ENCODE assay signal across 10 cellular contexts in the genomic region with DNA sequence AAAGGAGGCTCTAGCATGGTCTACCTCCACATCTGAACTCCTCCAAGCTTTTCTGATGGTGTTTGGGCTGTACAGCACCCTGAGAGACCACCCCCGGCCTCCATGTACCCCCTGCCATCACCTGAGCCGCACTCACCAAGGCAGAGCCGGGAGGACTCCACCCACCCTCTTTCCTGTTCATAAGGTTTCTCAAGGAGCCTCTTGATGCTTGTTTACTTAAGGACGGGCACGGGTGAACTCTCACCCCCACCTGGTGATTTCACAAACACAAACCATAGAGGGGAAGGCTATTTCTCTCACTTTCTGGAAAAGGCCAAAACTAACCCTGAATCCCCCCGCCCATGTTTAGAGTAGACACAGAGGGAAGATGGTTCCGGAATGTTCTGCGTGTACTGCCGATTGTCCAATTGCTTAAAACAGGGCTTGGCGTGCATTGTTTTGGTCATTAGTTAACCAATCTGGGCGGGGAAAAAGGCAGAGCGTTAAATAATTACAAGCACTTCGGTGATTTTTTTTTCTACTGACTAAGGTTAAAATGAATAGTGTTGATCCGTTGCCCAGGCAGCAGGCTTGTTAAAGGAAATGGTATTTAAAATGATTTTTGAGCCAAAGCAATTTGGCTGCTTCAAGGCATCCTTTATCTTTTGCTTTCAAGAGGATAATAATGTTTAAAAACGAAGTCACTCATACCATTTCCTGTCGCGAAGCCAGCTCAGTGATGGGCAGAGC.
DNase-seq lines count a peak whose midpoint lies in the region; ATAC-seq and TF ChIP-seq lines count a peak whose summit lies in the region.
"Had no signal": no experiment of that assay in that cellular context is flagged by ENCODE, and none has a peak within 500 bp of the region (broad histone marks: within the 10 kb centered on the region; RNA-seq: fewer than 3 reads in every experiment).

No MANE protein-coding gene starts in this region.

- H3K27me3 ChIP-seq in left lung, result no peaks in the 10 kb centered on the region

- H3K4me1 ChIP-seq in left lung, result peaks cover 0 to 19% of the 10 kb centered on the region in 2 donors

- ATAC-seq in left lung, result peak; percentile 89
- no peak for ATAC-seq in HG03175 (IDR thresholded peaks at IDR 0.05; ENCODE audit: unreplicated experiment)
- ATAC-seq: CD8-positive, alpha-beta T cell had no signal

- no peaks in the 10 kb centered on the region for H3K9me3 ChIP-seq in left lung

- TF ChIP-seq CTCF in astrocyte of the cerebellum (IDR thresholded peaks at IDR 0.05; ENCODE audit: low read depth, low read length, missing control alignments) (no peak), left lung (IDR thresholded peaks at IDR 0.05) (no peak)

- intact Hi-C loops in left lung (cut with DNase I), result no loop called here

- H3K36me3 ChIP-seq in left lung, result no peaks in the 10 kb centered on the region

- DNase-seq in AG08395 (ENCODE audit: low spot score) (peak; percentile 76), NCI-H1105 treated with DMSO at 0.1 percent for 48 hours (lab: John Stamatoyannopoulos, UW) (peak; percentile 98), astrocyte of the cerebellum (ENCODE audit: low read depth) (peak; percentile 78), left lung (peak; percentile 19 to 50)
- DNase-seq in stimulated activated naive CD4-positive, alpha-beta T cell (lab: John Stamatoyannopoulos, UW), result no peak
- DNase-seq in stimulated activated CD4-positive, alpha-beta T cell treated with anti-CD3 and anti-CD28 coated beads, Interleukin-2, amount 100 ng/mL, for 24 hours, result no peak
- DNase-seq in activated CD4-positive, CD25-positive, alpha-beta regulatory T cell (lab: John Stamatoyannopoulos, UW), result no peak
- DNase-seq: CD8-positive, alpha-beta T cell; naive B cell had no signal

- no peak overlapping the region for H3K4me3 ChIP-seq in astrocyte of the cerebellum (ENCODE audit: low read depth, low read length)
- H3K4me3 ChIP-seq in left lung, result peak overlapping the region in 1 of 2 donors; percentile 6

- peak overlapping the region; percentile 78 to 82 for H3K27ac ChIP-seq in left lung

- in situ Hi-C loops in astrocyte of the cerebellum (cut with HindIII; ENCODE audit: low sequenced_read_pairs), result no loop called here

Comparison
In these comparisons a context has a peak if more than half of its experiments do, and no peak if none do; other contexts are left out.
1. DNase-seq: peak in AG08395 (single experiment), NCI-H1105 treated with DMSO at 0.1 percent for 48 hours (single experiment), astrocyte of the cerebellum (single experiment) and left lung (2 of 2); none in stimulated activated naive CD4-positive, alpha-beta T cell (0 of 6), stimulated activated CD4-positive, alpha-beta T cell treated with anti-CD3 and anti-CD28 coated beads, Interleukin-2, amount 100 ng/mL, for 24 hours (0 of 2) and activated CD4-positive, CD25-positive, alpha-beta regulatory T cell (0 of 4).